ENCODE assay signal across 8 cellular contexts in genomic region chr15:83205725-83206324, GRCh38. TPM values are rescaled to one million over a fixed set of nuclear protein-coding genes. Genes with fewer than 3 reads are reported as not detected.
DNase-seq lines count a peak whose midpoint lies in the region; ATAC-seq lines count a peak whose summit lies in the region.

No MANE protein-coding gene starts in this region.

- H3K27me3 ChIP-seq in subcutaneous abdominal adipose tissue (ENCODE audit: control insufficient read depth in 5 of 5, insufficient read depth in 4 of 5, low read length in 5 of 5) = peaks cover 6 to 15% (median 10%) of the 10 kb centered on the region in 5 donors

- no peak for DNase-seq in activated naive CD4-positive, alpha-beta T cell treated with Interleukin-2 at 50 U/mL for 16 hours
- no peak for DNase-seq in activated CD8-positive, alpha-beta memory T cell treated with anti-CD3 and anti-CD28 coated beads, Interleukin-2, amount 50 U/mL, for 48 hours
- no peak for DNase-seq in stimulated activated CD8-positive, alpha-beta memory T cell treated with anti-CD3 and anti-CD28 coated beads, Interleukin-4, amount 100 ng/mL, for 48 hours

- H3K27ac Mint-ChIP-seq in activated naive CD4-positive, alpha-beta T cell treated with anti-CD3 and anti-CD28 coated beads, Interleukin-2, amount 50 U/mL, for 24 hours = peak overlapping the region; percentile 85
- peak overlapping the region; percentile 93 for H3K27ac Mint-ChIP-seq in activated T-helper 17 cell treated with anti-CD3 and anti-CD28 coated beads, Interleukin-2, amount 50 U/mL, for 72 hours

- H3K9me3 Mint-ChIP-seq in activated naive CD4-positive, alpha-beta T cell treated with anti-CD3 and anti-CD28 coated beads, Interleukin-2, amount 50 U/mL, for 24 hours = no peaks in the 10 kb centered on the region
- no peaks in the 10 kb centered on the region for H3K9me3 Mint-ChIP-seq in activated T-helper 17 cell treated with anti-CD3 and anti-CD28 coated beads, Interleukin-2, amount 50 U/mL, for 72 hours

- no peak overlapping the region for H3K27ac ChIP-seq in subcutaneous abdominal adipose tissue (ENCODE audit: low read depth, low read length)

- H3K9me3 ChIP-seq in iPS-18c (ENCODE audit: control insufficient read depth, insufficient read depth, low read length) (no peaks in the 10 kb centered on the region), subcutaneous abdominal adipose tissue (ENCODE audit: control insufficient read depth in 5 of 5, low read length in 5 of 5) (no peaks in the 10 kb centered on the region)

- peak overlapping the region in 1 of 5 donors; percentile 81 for H3K9ac ChIP-seq in subcutaneous abdominal adipose tissue (ENCODE audit: low read length in 5 of 5)

- H3K27me3 Mint-ChIP-seq in activated naive CD4-positive, alpha-beta T cell treated with anti-CD3 and anti-CD28 coated beads, Interleukin-2, amount 50 U/mL, for 24 hours = peaks cover 13% of the 10 kb centered on the region
- H3K27me3 Mint-ChIP-seq in activated T-helper 17 cell treated with anti-CD3 and anti-CD28 coated beads, Interleukin-2, amount 50 U/mL, for 72 hours = peaks cover 7% of the 10 kb centered on the region

- H3K4me1 ChIP-seq in subcutaneous abdominal adipose tissue (ENCODE audit: control insufficient read depth in 5 of 5, insufficient read depth in 5 of 5, low read length in 5 of 5) = peaks cover 0 to 20% (median 16%) of the 10 kb centered on the region in 5 donors

- H3K4me3 Mint-ChIP-seq in activated naive CD4-positive, alpha-beta T cell treated with anti-CD3 and anti-CD28 coated beads, Interleukin-2, amount 50 U/mL, for 24 hours = peak overlapping the region; percentile 92
- H3K4me3 Mint-ChIP-seq in activated T-helper 17 cell treated with anti-CD3 and anti-CD28 coated beads, Interleukin-2, amount 50 U/mL, for 72 hours = peak overlapping the region; percentile 89

- peaks cover 32% of the 10 kb centered on the region for H3K4me1 Mint-ChIP-seq in activated naive CD4-positive, alpha-beta T cell treated with anti-CD3 and anti-CD28 coated beads, Interleukin-2, amount 50 U/mL, for 24 hours
- H3K4me1 Mint-ChIP-seq in activated T-helper 17 cell treated with anti-CD3 and anti-CD28 coated beads, Interleukin-2, amount 50 U/mL, for 72 hours = no peaks in the 10 kb centered on the region

- H3K4me3 ChIP-seq in iPS-18c (ENCODE audit: insufficient read depth, low read depth, low read length) = peak overlapping the region; percentile 83
- peak overlapping the region in 3 of 5 donors; percentile 56 to 77 (median 72) for H3K4me3 ChIP-seq in subcutaneous abdominal adipose tissue (ENCODE audit: low read depth in 1 of 5, low read length in 5 of 5)

- H3K36me3 ChIP-seq in subcutaneous abdominal adipose tissue (ENCODE audit: control insufficient read depth in 5 of 5, insufficient read depth in 5 of 5, low read length in 5 of 5) = no peaks in the 10 kb centered on the region

- H3K36me3 Mint-ChIP-seq in activated naive CD4-positive, alpha-beta T cell treated with anti-CD3 and anti-CD28 coated beads, Interleukin-2, amount 50 U/mL, for 24 hours = no peaks in the 10 kb centered on the region
- peaks cover 7% of the 10 kb centered on the region for H3K36me3 Mint-ChIP-seq in activated T-helper 17 cell treated with anti-CD3 and anti-CD28 coated beads, Interleukin-2, amount 50 U/mL, for 72 hours (ENCODE audit: low read depth)

- no peak for ATAC-seq in activated T-helper 17 cell treated with anti-CD3 and anti-CD28 coated beads, Interleukin-2, amount 50 U/mL, for 72 hours (replicated peaks)
- ATAC-seq in HG03521 (IDR thresholded peaks at IDR 0.05; ENCODE audit: unreplicated experiment) = no peak

RNA-seq across cellular contexts. Expression of gene HDGFL3, which starts 1.8 kb away (rescaled TPM):
- 10 to 100 TPM; 11.1 to 44.7 TPM for total RNA-seq in activated T-helper 17 cell treated with anti-CD3 and anti-CD28 coated beads, Interleukin-2, amount 50 U/mL, for 72 hours
